ENCODE assay signal across 20 cellular contexts in the genomic region with DNA sequence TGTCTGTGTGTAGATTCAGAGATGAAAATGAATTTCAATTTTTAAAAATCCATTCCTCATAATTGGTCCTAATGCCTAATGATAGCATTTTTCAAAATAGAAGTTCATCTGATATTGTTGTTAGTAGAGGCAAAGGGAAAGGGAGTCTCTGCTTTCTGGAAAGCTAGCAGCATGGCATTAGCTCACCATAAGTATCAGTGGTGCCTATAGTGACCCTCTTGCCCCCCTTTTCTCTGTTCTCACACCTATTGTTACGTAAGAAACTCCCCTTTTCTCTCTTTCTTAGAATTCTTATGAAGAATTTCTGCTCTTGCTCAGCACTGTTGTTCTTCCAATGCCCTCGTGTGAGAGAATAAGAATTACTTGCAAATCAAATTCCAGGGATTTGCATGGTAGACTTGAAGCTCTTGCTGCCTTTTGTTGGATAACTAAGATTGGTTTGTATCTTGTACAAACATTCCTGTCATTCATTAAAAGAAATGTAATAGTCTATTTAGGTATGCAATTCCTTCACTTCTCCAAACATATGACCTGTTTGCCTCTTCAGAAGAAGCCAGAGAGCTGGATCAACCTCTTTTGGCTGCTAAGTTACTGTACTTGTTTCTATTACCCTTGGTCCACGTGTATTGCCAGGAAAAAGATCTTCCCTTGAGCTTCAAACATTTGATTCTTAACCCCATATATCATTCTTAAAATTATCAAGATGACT.
DNase-seq lines count a peak whose midpoint lies in the region; ATAC-seq, FAIRE-seq and TF ChIP-seq lines count a peak whose summit lies in the region.
"Had no signal": no experiment of that assay in that cellular context is flagged by ENCODE, and none has a peak within 500 bp of the region (broad histone marks: within the 10 kb centered on the region; RNA-seq: fewer than 3 reads in every experiment).

No MANE protein-coding gene starts in this region.

- H3K79me2 ChIP-seq in astrocyte (ENCODE audit: insufficient read depth, low read length), result no peaks in the 10 kb centered on the region

- CTCF ChIA-PET in GM10248 (lab: Yijun Ruan, JAX), result interaction anchor here (0.8 to 1.2 kb wide), 3 partner anchors 11 to 64 kb away, joined by 3 to 4 read pairs (median 4); no protein-coding TSS in a partner anchor

- no peaks in the 10 kb centered on the region for H3K36me3 Mint-ChIP-seq in astrocyte (ENCODE audit: low read depth, unreplicated experiment)
- H3K36me3 Mint-ChIP-seq: activated naive CD4-positive, alpha-beta T cell treated with anti-CD3 and anti-CD28 coated beads, Interleukin-2, amount 50 U/mL, for 72 hours; brain; CD8-positive, alpha-beta memory T cell had no signal

- no peak overlapping the region for H3K4me3 Mint-ChIP-seq in astrocyte (ENCODE audit: unreplicated experiment)
- H3K4me3 Mint-ChIP-seq: activated T-helper 1 cell treated with anti-CD3 and anti-CD28 coated beads, Interleukin-12 subunit alpha, Interleukin-12 subunit beta, Interleukin-2, Interleukin-4 antibody, amounts not matched to agents 30 ng/mL and 10 ng/mL and 1 ng/mL, durations not matched to agents 14 hours and 24 hours and 36 hours; brain; CD8-positive, alpha-beta memory T cell; endodermal cell had no signal

- no peaks in the 10 kb centered on the region for H3K27me3 ChIP-seq in astrocyte (ENCODE audit: insufficient read depth, low read length)
- H3K27me3 ChIP-seq in transverse colon, result no peaks in the 10 kb centered on the region
- H3K27me3 ChIP-seq: heart left ventricle had no signal

- no peaks in the 10 kb centered on the region for H3K9me3 Mint-ChIP-seq in astrocyte (ENCODE audit: unreplicated experiment)
- H3K9me3 Mint-ChIP-seq: activated naive CD4-positive, alpha-beta T cell treated with anti-CD3 and anti-CD28 coated beads, Interleukin-2, amount 50 U/mL, for 72 hours; activated T-helper 1 cell treated with anti-CD3 and anti-CD28 coated beads, Interleukin-12 subunit alpha, Interleukin-12 subunit beta, Interleukin-2, Interleukin-4 antibody, amounts not matched to agents 30 ng/mL and 10 ng/mL and 1 ng/mL, durations not matched to agents 14 hours and 24 hours and 36 hours; CD8-positive, alpha-beta memory T cell had no signal

- no peaks in the 10 kb centered on the region for H3K9me3 ChIP-seq in astrocyte (ENCODE audit: insufficient read depth, low read depth, low read length)
- no peaks in the 10 kb centered on the region for H3K9me3 ChIP-seq in transverse colon

- peak; percentile 29 for DNase-seq in HT-29 (ENCODE audit: low spot score)
- DNase-seq in astrocyte (ENCODE audit: low read depth), result peak; percentile 58
- no peak for DNase-seq in left colon
- no peak for DNase-seq in transverse colon
- DNase-seq in GM10248 (ENCODE audit: extremely low spot score), result no peak
- no peak for DNase-seq in DMS 273 (lab: John Stamatoyannopoulos, UW; ENCODE audit: unreplicated experiment)
- DNase-seq: activated CD4-positive, alpha-beta T cell treated with anti-CD3 and anti-CD28 coated beads for 4 hours; CD8-positive, alpha-beta memory T cell; DND-41; endodermal cell; H7; heart left ventricle; NCI-H446 treated with DMSO at 0.1 percent for 48 hours; substantia nigra had no signal

- H3K4me2 ChIP-seq in astrocyte (ENCODE audit: low read length), result no peak overlapping the region

- H3K27me3 Mint-ChIP-seq in astrocyte (ENCODE audit: low read depth, unreplicated experiment), result no peaks in the 10 kb centered on the region
- H3K27me3 Mint-ChIP-seq: CD8-positive, alpha-beta memory T cell had no signal

- H3K27ac ChIP-seq in astrocyte (ENCODE audit: low read depth, low read length) (no peak overlapping the region), transverse colon (peak overlapping the region in 3 of 4 donors; percentile 30 to 46 (median 37))
- H3K27ac ChIP-seq: coronary artery, heart left ventricle had no signal

- H3K4me1 ChIP-seq in astrocyte (ENCODE audit: insufficient read depth, low read length) (peaks cover 3% of the 10 kb centered on the region), transverse colon (peaks cover 0 to 18% (median 11%) of the 10 kb centered on the region in 4 donors)

- no peaks in the 10 kb centered on the region for H4K20me1 ChIP-seq in astrocyte (ENCODE audit: insufficient read depth, low read length)

- no peak overlapping the region for H2AFZ ChIP-seq in astrocyte (ENCODE audit: low read depth, low read length)

- 35 to 47% methylated on average over 3 of the region's 3 CpGs for WGBS in transverse colon (ENCODE audit: low coverage in 1 of 2), 2 donors

- TF ChIP-seq CTCF in astrocyte (IDR thresholded peaks at IDR 0.05; ENCODE audit: insufficient read depth, low read depth, low read length) (no peak), transverse colon (IDR thresholded peaks at IDR 0.05) (no peak), GM10248 (IDR thresholded peaks at IDR 0.05; ENCODE audit: control extremely low read depth, extremely low read depth, low read depth, missing control alignments) (no peak)

- POLR2A ChIA-PET in GM10248 (lab: Yijun Ruan, JAX), result no interaction called here

- H3K36me3 ChIP-seq in astrocyte (ENCODE audit: insufficient read depth, low read length) (no peaks in the 10 kb centered on the region), transverse colon (no peaks in the 10 kb centered on the region)
- H3K36me3 ChIP-seq: heart left ventricle had no signal

- no peak for FAIRE-seq in astrocyte (lab: Jason Lieb, UNC)
- FAIRE-seq: TTC549 had no signal

- ATAC-seq in left colon, result peak; percentile 15
- ATAC-seq in HG02588 (IDR thresholded peaks at IDR 0.05; ENCODE audit: unreplicated experiment), result no peak
- ATAC-seq: activated naive CD4-positive, alpha-beta T cell treated with anti-CD3 and anti-CD28 coated beads, Interleukin-2, amount 50 U/mL, for 72 hours had no signal

- peak overlapping the region; percentile 21 for H3K9ac ChIP-seq in astrocyte (ENCODE audit: low read length)

- in situ Hi-C loops in transverse colon (cut with MboI; ENCODE audit: low pct_ligation_motif_present in 1 of 4, low pct_unique_long_range_greater_than_20kb in 1 of 4, low sequenced_read_pairs in 3 of 4), result no loop called here

- H3K4me3 ChIP-seq in astrocyte (ENCODE audit: insufficient read depth, low read depth, low read length), result no peak overlapping the region
- no peak overlapping the region for H3K4me3 ChIP-seq in transverse colon
- H3K4me3 ChIP-seq: coronary artery, heart left ventricle had no signal

- TF ChIP-seq EP300 in transverse colon (IDR thresholded peaks at IDR 0.05; ENCODE audit: low read depth), result no peak

- H3K27ac Mint-ChIP-seq in astrocyte (ENCODE audit: unreplicated experiment), result no peak overlapping the region
- H3K27ac Mint-ChIP-seq: activated naive CD4-positive, alpha-beta T cell treated with anti-CD3 and anti-CD28 coated beads, Interleukin-2, amount 50 U/mL, for 72 hours; activated T-helper 1 cell treated with anti-CD3 and anti-CD28 coated beads, Interleukin-12 subunit alpha, Interleukin-12 subunit beta, Interleukin-2, Interleukin-4 antibody, amounts not matched to agents 30 ng/mL and 10 ng/mL and 1 ng/mL, durations not matched to agents 14 hours and 24 hours and 36 hours; brain; CD8-positive, alpha-beta memory T cell; endodermal cell had no signal

- no peaks in the 10 kb centered on the region for H3K4me1 Mint-ChIP-seq in astrocyte (ENCODE audit: low read depth, unreplicated experiment)
- H3K4me1 Mint-ChIP-seq: brain; CD8-positive, alpha-beta memory T cell had no signal

- intact Hi-C loops in left colon (cut with DNase I, micrococcal nuclease), result no loop called here
- intact Hi-C loops in transverse colon (cut with DNase I; ENCODE audit: low total_unique reads), result no loop called here

- no peak for TF ChIP-seq POLR2A in transverse colon (IDR thresholded peaks at IDR 0.05)

Comparison
In these comparisons a context has a peak if more than half of its experiments do, and no peak if none do; other contexts are left out.
1. DNase-seq: peak in HT-29 (single experiment) and astrocyte (single experiment); none in left colon (0 of 2), transverse colon (single experiment), GM10248 (single experiment) and DMS 273 (single experiment).